In the genomic region with DNA sequence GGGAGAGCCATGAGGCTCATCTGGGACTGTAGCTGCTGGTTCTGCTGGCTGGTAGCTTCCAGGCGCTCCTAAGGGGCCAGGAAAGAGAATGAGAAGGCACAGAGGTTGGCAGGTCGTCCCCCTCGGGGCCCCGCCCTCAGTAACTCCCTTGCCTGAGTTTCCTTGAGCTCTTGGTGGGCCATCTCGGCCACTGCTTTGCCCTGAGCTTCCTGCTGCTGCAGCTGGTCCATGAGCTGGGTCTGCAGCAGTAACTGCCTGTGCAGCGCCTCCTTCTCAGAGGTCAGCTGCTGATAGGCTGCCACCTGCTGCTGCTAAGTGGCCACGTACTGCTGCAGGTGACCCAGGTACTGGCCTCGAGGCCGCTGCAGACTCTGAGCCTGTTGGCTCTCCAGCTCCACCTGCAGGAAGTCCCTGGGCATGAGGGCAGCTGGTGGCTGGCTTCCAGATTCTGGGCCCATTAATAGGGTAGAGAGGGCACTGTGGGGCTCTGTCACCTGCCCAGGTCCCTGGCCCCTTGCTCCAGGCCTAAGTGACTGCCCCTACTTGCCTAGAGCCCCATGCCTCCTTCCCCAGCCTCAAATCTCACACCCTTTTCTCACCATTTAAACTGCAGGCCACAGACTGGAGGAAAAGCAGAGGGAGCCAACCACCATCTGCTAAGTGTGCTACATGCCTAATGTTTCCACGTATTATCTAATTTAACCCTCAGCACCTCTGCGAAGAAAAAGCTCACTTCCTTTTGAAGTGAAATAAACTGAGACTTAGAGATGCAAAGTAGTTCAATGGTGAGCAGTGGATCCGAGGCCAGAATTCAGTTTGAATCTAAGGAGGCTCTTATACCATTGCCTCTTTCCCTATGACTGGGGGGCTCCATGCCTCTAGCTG, we compare ENCODE assay signal across 9 cellular contexts. TPM values are rescaled to one million over a fixed set of nuclear protein-coding genes. Genes with fewer than 3 reads are reported as not detected.
DNase-seq lines count a peak whose midpoint lies in the region; ATAC-seq and TF ChIP-seq lines count a peak whose summit lies in the region.
"Had no signal": no experiment of that assay in that cellular context is flagged by ENCODE, and none has a peak within 500 bp of the region (broad histone marks: within the 10 kb centered on the region; RNA-seq: fewer than 3 reads in every experiment).

No MANE protein-coding gene starts in this region.

- no peak overlapping the region for H3K4me3 Mint-ChIP-seq in activated naive CD8-positive, alpha-beta T cell treated with anti-CD3 and anti-CD28 coated beads, Interleukin-2, amount 10 ng/mL, durations not matched to agents 7 days and 5 days

- H4K20me1 ChIP-seq in DND-41 (ENCODE audit: insufficient read depth, low read length) (no peaks in the 10 kb centered on the region), hepatocyte (ENCODE audit: insufficient read depth, poor library complexity, severe bottlenecking) (no peaks in the 10 kb centered on the region)

- peaks cover 11% of the 10 kb centered on the region for H3K4me1 Mint-ChIP-seq in activated naive CD8-positive, alpha-beta T cell treated with anti-CD3 and anti-CD28 coated beads, Interleukin-2, amount 10 ng/mL, durations not matched to agents 7 days and 5 days

- H3K4me3 ChIP-seq in DND-41 (ENCODE audit: low read depth in 1 of 2, low read length in 2 of 2) (no peak overlapping the region), HUES6 (ENCODE audit: low read depth, low read length) (peak overlapping the region; percentile 8; the same call in 1 of the 2 replicates), hepatocyte (no peak overlapping the region)
- H3K4me3 ChIP-seq: SJCRH30 had no signal

- H3K9me3 ChIP-seq in DND-41 (ENCODE audit: insufficient read depth, low read length, severe bottlenecking) (no peaks in the 10 kb centered on the region), HUES6 (ENCODE audit: control insufficient read depth, insufficient read depth, low read depth, low read length) (no peaks in the 10 kb centered on the region), hepatocyte (ENCODE audit: low read depth) (no peaks in the 10 kb centered on the region)
- H3K9me3 ChIP-seq: SJCRH30 had no signal

- H3K4me1 ChIP-seq in DND-41 (ENCODE audit: insufficient read depth, low read length) = no peaks in the 10 kb centered on the region; the same call in 1 of the 2 replicates
- H3K4me1 ChIP-seq in HUES6 (ENCODE audit: control insufficient read depth, insufficient read depth, low read length) = no peaks in the 10 kb centered on the region
- H3K4me1 ChIP-seq in hepatocyte (ENCODE audit: insufficient read depth) = no peaks in the 10 kb centered on the region
- H3K4me1 ChIP-seq: SJCRH30 had no signal

- peaks cover 10% of the 10 kb centered on the region for H3K27me3 Mint-ChIP-seq in activated naive CD8-positive, alpha-beta T cell treated with anti-CD3 and anti-CD28 coated beads, Interleukin-2, amount 10 ng/mL, durations not matched to agents 7 days and 5 days

- no peak overlapping the region for H3K27ac Mint-ChIP-seq in activated naive CD8-positive, alpha-beta T cell treated with anti-CD3 and anti-CD28 coated beads, Interleukin-2, amount 10 ng/mL, durations not matched to agents 7 days and 5 days

- H2AFZ ChIP-seq in DND-41 (ENCODE audit: low read depth, low read length) = peak overlapping the region; percentile 31; the same call in 1 of the 2 replicates
- no peak overlapping the region for H2AFZ ChIP-seq in hepatocyte

- POLR2A ChIA-PET in activated naive CD8-positive, alpha-beta T cell treated with anti-CD3 and anti-CD28 coated beads, Interleukin-2, amount 10 ng/mL, durations not matched to agents 7 days and 5 days (lab: Charles Lee) = interaction anchor here (0.9 to 1.2 kb wide), 3 partner anchors 77 to 104 kb away, joined by 3 to 4 read pairs (median 3); a partner anchor contains a TSS

- ATAC-seq in DND-41 (ENCODE audit: insufficient read depth, low read depth) (peak; percentile 57; the same call in 2 of the 3 replicates), GM19328 (IDR thresholded peaks at IDR 0.05; ENCODE audit: unreplicated experiment) (no peak)
- peak; percentile 83 for ATAC-seq in activated naive CD8-positive, alpha-beta T cell treated with anti-CD3 and anti-CD28 coated beads, Interleukin-2, amount 10 ng/mL, durations not matched to agents 7 days and 5 days (ENCODE audit: low read depth)

- H3K9ac ChIP-seq in DND-41 (ENCODE audit: low read depth, low read length) (no peak overlapping the region), HUES6 (ENCODE audit: low read length) (no peak overlapping the region)

- no peaks in the 10 kb centered on the region for H3K36me3 ChIP-seq in DND-41 (ENCODE audit: insufficient read depth, low read length)
- no peaks in the 10 kb centered on the region for H3K36me3 ChIP-seq in HUES6 (ENCODE audit: control insufficient read depth, insufficient read depth, low read length)
- no peaks in the 10 kb centered on the region for H3K36me3 ChIP-seq in hepatocyte (replicated peaks; ENCODE audit: insufficient read depth, low read depth)
- H3K36me3 ChIP-seq: SJCRH30 had no signal

- H3K4me2 ChIP-seq in DND-41 (ENCODE audit: insufficient read depth, low read length) (no peak overlapping the region), hepatocyte (peak overlapping the region; percentile 31)

- H3K9me2 ChIP-seq in hepatocyte (replicated peaks; ENCODE audit: insufficient read depth) = no peaks in the 10 kb centered on the region

- H3K27ac ChIP-seq in DND-41 (ENCODE audit: low read length) (no peak overlapping the region), HUES6 (ENCODE audit: low read depth, low read length) (no peak overlapping the region), hepatocyte (no peak overlapping the region)
- H3K27ac ChIP-seq: SJCRH30 had no signal

- no peaks in the 10 kb centered on the region for H3K36me3 Mint-ChIP-seq in activated naive CD8-positive, alpha-beta T cell treated with anti-CD3 and anti-CD28 coated beads, Interleukin-2, amount 10 ng/mL, durations not matched to agents 7 days and 5 days

- no peaks in the 10 kb centered on the region for H3K27me3 ChIP-seq in DND-41 (ENCODE audit: insufficient read depth, low read length, poor library complexity)
- peaks cover 16% of the 10 kb centered on the region; the same call in 1 of the 2 replicates for H3K27me3 ChIP-seq in HUES6 (ENCODE audit: control insufficient read depth, insufficient read depth, low read length)
- H3K27me3 ChIP-seq in hepatocyte = peaks cover 4% of the 10 kb centered on the region

- no peaks in the 10 kb centered on the region for H3K9me3 Mint-ChIP-seq in activated naive CD8-positive, alpha-beta T cell treated with anti-CD3 and anti-CD28 coated beads, Interleukin-2, amount 10 ng/mL, durations not matched to agents 7 days and 5 days

- 35% methylated on average over 12 of the region's 12 CpGs for WGBS in hepatocyte (ENCODE audit: low lambda C conversion rate, missing lambda C conversion rate)

- no peaks in the 10 kb centered on the region for H3K79me2 ChIP-seq in DND-41 (ENCODE audit: insufficient read depth, low read length)
- no peaks in the 10 kb centered on the region for H3K79me2 ChIP-seq in hepatocyte

- TF ChIP-seq CTCF in DND-41 (IDR thresholded peaks at IDR 0.05; ENCODE audit: borderline replicate concordance, extremely low read depth, low read length, poor library complexity, severe bottlenecking) (peak; percentile 65), hepatocyte (IDR thresholded peaks at IDR 0.05; ENCODE audit: poor library complexity) (peak; percentile 73)

- DNase-seq in DND-41 (peak; percentile 21), SHP77 treated with DMSO at 0.1 percent for 48 hours (lab: John Stamatoyannopoulos, UW) (peak; percentile 38), hepatocyte (ENCODE audit: low spot score) (peak; percentile 87), epidermal melanocyte (ENCODE audit: insufficient read length, low spot score) (no peak)
- peak; percentile 75 for DNase-seq in activated naive CD8-positive, alpha-beta T cell treated with anti-CD3 and anti-CD28 coated beads, Interleukin-2, amount 10 ng/mL, durations not matched to agents 7 days and 5 days
- DNase-seq in stimulated activated CD4-positive, alpha-beta T cell treated with anti-CD3 and anti-CD28 coated beads, Interleukin-15, amount 100 ng/mL, for 48 hours (ENCODE audit: low read depth in 2 of 2) = peak; percentile 38 to 50

RNA-seq across cellular contexts. Expression of a gene that starts 10.8 kb away (rescaled TPM):
- total RNA-seq in activated naive CD8-positive, alpha-beta T cell treated with anti-CD3 and anti-CD28 coated beads, Interleukin-2, amount 10 ng/mL, durations not matched to agents 7 days and 5 days = 10 to 100 TPM; 22.8 to 26.2 TPM
- total RNA-seq in hepatocyte = 8.0 and 11.7 TPM in 2 replicates
- 7.8 and 10.4 TPM in 2 replicates for polyA plus RNA-seq in hepatocyte

RNA-seq across cellular contexts. Expression of a gene that starts 38.8 kb away (rescaled TPM):
- total RNA-seq in activated naive CD8-positive, alpha-beta T cell treated with anti-CD3 and anti-CD28 coated beads, Interleukin-2, amount 10 ng/mL, durations not matched to agents 7 days and 5 days = 100 to 1,000 TPM; 132 to 149 TPM
- 29.2 and 35.8 TPM in 2 replicates for total RNA-seq in hepatocyte
- 21.5 and 29.8 TPM in 2 replicates for polyA plus RNA-seq in hepatocyte
